In genomic region chr15:100880139-100880896, GRCh38 we compare ENCODE assay signal across 9 cellular contexts. TPM values are rescaled to one million over a fixed set of nuclear protein-coding genes. Genes with fewer than 3 reads are reported as not detected.
DNase-seq lines count a peak whose midpoint lies in the region; ATAC-seq, FAIRE-seq and TF ChIP-seq lines count a peak whose summit lies in the region.
"Had no signal": no experiment of that assay in that cellular context is flagged by ENCODE, and none has a peak within 500 bp of the region (broad histone marks: within the 10 kb centered on the region; RNA-seq: fewer than 3 reads in every experiment).

No MANE protein-coding gene starts in this region.

- POLR2A ChIA-PET in RWPE1 (lab: Yijun Ruan, JAX; ENCODE audit: low non-redundant PET) = interaction anchor here (0.6 to 1.2 kb wide), 2 partner anchors 23 to 167 kb away, joined by 3 to 6 read pairs; no protein-coding TSS in a partner anchor

- H3K27me3 ChIP-seq in fibroblast of lung (ENCODE audit: control insufficient read depth, insufficient read depth, low read length) (peaks cover 36% of the 10 kb centered on the region), pancreas (no peaks in the 10 kb centered on the region)

- H3K9me3 ChIP-seq in fibroblast of lung (ENCODE audit: control insufficient read depth, insufficient read depth, low read depth, low read length) (no peaks in the 10 kb centered on the region), pancreas (no peaks in the 10 kb centered on the region)

- no peaks in the 10 kb centered on the region for H3K9me3 Mint-ChIP-seq in Calu3 (ENCODE audit: low read depth, unreplicated experiment)
- no peaks in the 10 kb centered on the region for H3K9me3 Mint-ChIP-seq in activated CD8-positive, alpha-beta memory T cell treated with anti-CD3 and anti-CD28 coated beads, Interleukin-2, amount 10 ng/mL, durations not matched to agents 7 days and 5 days (ENCODE audit: low read depth)

- no peak for FAIRE-seq in pancreas (lab: Jason Lieb, UNC)

- DNase-seq in Calu3 = no peak
- DNase-seq in RWPE1 (ENCODE audit: low spot score) = peak; percentile 30
- DNase-seq in fibroblast of lung (ENCODE audit: low read depth in 2 of 2) = peak in 1 of 2 donors; percentile 48
- peak in 1 of 6 donors; percentile 55 for DNase-seq in pancreas
- no peak for DNase-seq in activated CD8-positive, alpha-beta memory T cell treated with anti-CD3 and anti-CD28 coated beads, Interleukin-2, amount 10 ng/mL, durations not matched to agents 7 days and 5 days
- no peak for DNase-seq in DMS79 treated with DMSO at 0.1 percent for 48 hours (lab: John Stamatoyannopoulos, UW)
- no peak for DNase-seq in GOT3 (lab: John Stamatoyannopoulos, UW)
- DNase-seq in NCI-H2107 treated with DMSO at 0.1 percent for 48 hours (lab: John Stamatoyannopoulos, UW; ENCODE audit: unreplicated experiment) = no peak
- DNase-seq: stimulated activated naive CD4-positive, alpha-beta T cell had no signal

- no peaks in the 10 kb centered on the region for H4K20me1 ChIP-seq in fibroblast of lung (ENCODE audit: control insufficient read depth, extremely low read depth, insufficient read depth, low read length)

- no peaks in the 10 kb centered on the region for H3K4me1 ChIP-seq in fibroblast of lung (ENCODE audit: control insufficient read depth, extremely low read depth, insufficient read depth, low read length)
- no peaks in the 10 kb centered on the region for H3K4me1 ChIP-seq in pancreas

- peak overlapping the region; percentile 60 for H3K27ac Mint-ChIP-seq in Calu3 (ENCODE audit: unreplicated experiment)
- no peak overlapping the region for H3K27ac Mint-ChIP-seq in activated CD8-positive, alpha-beta memory T cell treated with anti-CD3 and anti-CD28 coated beads, Interleukin-2, amount 10 ng/mL, durations not matched to agents 7 days and 5 days

- H3K4me2 ChIP-seq in fibroblast of lung (ENCODE audit: extremely low read depth, insufficient read depth, low read length) = peak overlapping the region; percentile 25

- TF ChIP-seq CTCF in Calu3 (IDR thresholded peaks at IDR 0.05; ENCODE audit: unreplicated experiment) (no peak), RWPE1 (conservative IDR thresholded peaks at IDR 0.05; ENCODE audit: low read depth) (no peak), fibroblast of lung (conservative IDR thresholded peaks at IDR 0.05 in 1 of 2, IDR thresholded peaks at IDR 0.05 in 1 of 2; ENCODE audit: low read depth in 1 of 2, low read length in 2 of 2) (no peak), pancreas (IDR thresholded peaks at IDR 0.05) (no peak)

- H3K4me3 Mint-ChIP-seq in Calu3 (ENCODE audit: low read depth, unreplicated experiment) = peak overlapping the region; percentile 79
- H3K4me3 Mint-ChIP-seq in activated CD8-positive, alpha-beta memory T cell treated with anti-CD3 and anti-CD28 coated beads, Interleukin-2, amount 10 ng/mL, durations not matched to agents 7 days and 5 days = no peak overlapping the region

- peaks cover 76% of the 10 kb centered on the region for H3K36me3 Mint-ChIP-seq in Calu3 (ENCODE audit: insufficient read depth, unreplicated experiment)
- no peaks in the 10 kb centered on the region for H3K36me3 Mint-ChIP-seq in activated CD8-positive, alpha-beta memory T cell treated with anti-CD3 and anti-CD28 coated beads, Interleukin-2, amount 10 ng/mL, durations not matched to agents 7 days and 5 days

- H3K36me3 ChIP-seq in fibroblast of lung (ENCODE audit: control insufficient read depth, insufficient read depth, low read length) (no peaks in the 10 kb centered on the region), pancreas (no peaks in the 10 kb centered on the region)

- H3K4me1 Mint-ChIP-seq in Calu3 (ENCODE audit: low read depth, unreplicated experiment) = peaks cover 38% of the 10 kb centered on the region
- H3K4me1 Mint-ChIP-seq in activated CD8-positive, alpha-beta memory T cell treated with anti-CD3 and anti-CD28 coated beads, Interleukin-2, amount 10 ng/mL, durations not matched to agents 7 days and 5 days = peaks cover 7% of the 10 kb centered on the region

- H3K9ac ChIP-seq in fibroblast of lung (ENCODE audit: insufficient read depth, low read length) = no peak overlapping the region

- peak overlapping the region; percentile 71 for H3K27ac ChIP-seq in RWPE1
- no peak overlapping the region for H3K27ac ChIP-seq in fibroblast of lung (ENCODE audit: insufficient read depth, low read length)
- H3K27ac ChIP-seq in pancreas = peak overlapping the region in 1 of 4 donors; percentile 10

- H3K4me3 ChIP-seq in fibroblast of lung (replicated peaks in 1 of 4; ENCODE audit: control extremely low read depth in 1 of 4, insufficient read depth in 1 of 4, low read depth in 3 of 4, low read length in 4 of 4) = peak overlapping the region; percentile 16 to 51 (median 25)
- H3K4me3 ChIP-seq in pancreas = peak overlapping the region; percentile 47 to 63 (median 54)

- peak in 2 of 4 donors; percentile 13 to 25 for ATAC-seq in pancreas
- no peak for ATAC-seq in activated CD8-positive, alpha-beta memory T cell treated with anti-CD3 and anti-CD28 coated beads, Interleukin-2, amount 10 ng/mL, durations not matched to agents 7 days and 5 days

- intact Hi-C loops in Calu3 (cut with micrococcal nuclease; ENCODE audit: unreplicated experiment) (no loop called here), pancreas (cut with DNase I) (no loop called here)

- no peaks in the 10 kb centered on the region for H3K27me3 Mint-ChIP-seq in Calu3 (ENCODE audit: unreplicated experiment)
- H3K27me3 Mint-ChIP-seq in activated CD8-positive, alpha-beta memory T cell treated with anti-CD3 and anti-CD28 coated beads, Interleukin-2, amount 10 ng/mL, durations not matched to agents 7 days and 5 days = peaks cover 75% of the 10 kb centered on the region

- H2AFZ ChIP-seq in fibroblast of lung (ENCODE audit: low read length) = no peak overlapping the region

- CTCF ChIA-PET in Calu3 (lab: Charles Lee) = interaction anchor here (1.6 kb wide), 1 partner anchor 38 kb away, joined by 3 read pairs; no protein-coding TSS in a partner anchor
- CTCF ChIA-PET in RWPE1 (lab: Yijun Ruan, JAX) = interaction anchor here (0.8 to 1.2 kb wide), 2 partner anchors 128 to 369 kb away, joined by 3 read pairs; no protein-coding TSS in a partner anchor
- CTCF ChIA-PET in activated CD8-positive, alpha-beta memory T cell treated with anti-CD3 and anti-CD28 coated beads, Interleukin-2, amount 10 ng/mL, durations not matched to agents 7 days and 5 days (lab: Charles Lee) = no interaction called here

- 15 to 18% methylated on average over 73 to 80 of the region's 80 CpGs for WGBS in pancreas, 2 donors

- BruUV-seq in Calu3 (replicated peaks; lab: Mats Ljungman, UMichigan) = no TSS peak

- no peaks in the 10 kb centered on the region for H3K79me2 ChIP-seq in fibroblast of lung (ENCODE audit: control insufficient read depth, insufficient read depth, low read length)

RNA-seq across cellular contexts. Expression of gene ALDH1A3, which starts 0.7 kb away (rescaled TPM):
- total RNA-seq in Calu3 (2022) = 666 and 983 TPM in 2 replicates
- total RNA-seq in fibroblast of lung = 32.5 and 73.7 TPM in 2 replicates
- polyA plus RNA-seq in fibroblast of lung = 4.2 and 9.8 TPM in 2 replicates
- 5.4 and 9.5 TPM in 2 replicates for polyA plus RNA-seq in fibroblast of lung (2012)
- polyA minus RNA-seq in fibroblast of lung (ENCODE audit: low replicate concordance) = 6.0 and 12.2 TPM in 2 replicates
- total RNA-seq in pancreas = 10 to 100 TPM in 2 of 6 donors, 1 to 10 TPM in 4; 6.7 to 16.3 (median 8.4) TPM
- 10 to 100 TPM in 1 of 2 donors, 1 to 10 TPM in 1; 9.0 to 12.7 TPM for polyA plus RNA-seq in pancreas
- not detected for total RNA-seq in activated CD8-positive, alpha-beta memory T cell treated with anti-CD3 and anti-CD28 coated beads, Interleukin-2, amount 10 ng/mL, durations not matched to agents 7 days and 5 days

RNA-seq across cellular contexts. Expression of gene LRRK1, which starts 38.8 kb away (rescaled TPM):
- total RNA-seq in Calu3 (2022) (20.1 and 21.3 TPM in 2 replicates), fibroblast of lung (8.7 and 12.2 TPM in 2 replicates), pancreas (10 to 100 TPM in 5 of 6 donors, 1 to 10 TPM in 1; 8.3 to 19.4 (median 11.7) TPM)
- polyA plus RNA-seq in fibroblast of lung (3.8 and 6.6 TPM in 2 replicates), pancreas (10 to 100 TPM in 1 of 2 donors, 1 to 10 TPM in 1; 4.3 to 10.6 TPM)
- 6.0 and 9.1 TPM in 2 replicates for polyA plus RNA-seq in fibroblast of lung (2012)
- 15.3 and 25.1 TPM in 2 replicates for polyA minus RNA-seq in fibroblast of lung (ENCODE audit: low replicate concordance)
- total RNA-seq in activated CD8-positive, alpha-beta memory T cell treated with anti-CD3 and anti-CD28 coated beads, Interleukin-2, amount 10 ng/mL, durations not matched to agents 7 days and 5 days = 1 to 10 TPM; 1.2 to 1.9 TPM
